Comparison of ENCODE assay signal across 8 cellular contexts in genomic region chr1:21175670-21176581, GRCh38. TPM values are rescaled to one million over a fixed set of nuclear protein-coding genes. Genes with fewer than 3 reads are reported as not detected.
A peak's percentile ranks its signal among the peaks of the same experiment; 100 is the strongest.
DNase-seq lines count a peak whose midpoint lies in the region; ATAC-seq, FAIRE-seq and TF ChIP-seq lines count a peak whose summit lies in the region.

No MANE protein-coding gene starts in this region.

- peak overlapping the region; percentile 64 to 91 (median 76) for H3K27ac ChIP-seq in body of pancreas
- peak overlapping the region; percentile 78 to 79 for H3K27ac ChIP-seq in kidney (ENCODE audit: low read depth in 2 of 2, low read length in 2 of 2)

- peak overlapping the region; percentile 87 for H3K27ac Mint-ChIP-seq in T-helper 2 cell treated with Interferon-gamma antibody and Interleukin-4, amounts not matched to agents 5 μg/mL and 100 μg/mL, for 36 hours

- no peaks in the 10 kb centered on the region for H3K36me3 ChIP-seq in body of pancreas (replicated peaks in 1 of 2; ENCODE audit: insufficient read depth in 1 of 2, low read depth in 2 of 2)
- no peaks in the 10 kb centered on the region for H3K36me3 ChIP-seq in kidney (ENCODE audit: control insufficient read depth in 1 of 2, insufficient read depth in 2 of 2, low read length in 2 of 2)

- H3K9ac ChIP-seq in kidney (ENCODE audit: low read length in 2 of 2): peak overlapping the region; percentile 88 to 89

- H3K27me3 Mint-ChIP-seq in T-helper 2 cell treated with Interferon-gamma antibody and Interleukin-4, amounts not matched to agents 5 μg/mL and 100 μg/mL, for 36 hours (ENCODE audit: low read depth): peaks cover 3% of the 10 kb centered on the region

- peak overlapping the region; percentile 85 for H3K4me3 Mint-ChIP-seq in T-helper 2 cell treated with Interferon-gamma antibody and Interleukin-4, amounts not matched to agents 5 μg/mL and 100 μg/mL, for 36 hours

- H3K4me1 Mint-ChIP-seq in T-helper 2 cell treated with Interferon-gamma antibody and Interleukin-4, amounts not matched to agents 5 μg/mL and 100 μg/mL, for 36 hours (ENCODE audit: low read depth): peaks cover 35% of the 10 kb centered on the region

- intact Hi-C loops in body of pancreas (cut with DNase I): no loop called here
- intact Hi-C loops in kidney (cut with DNase I): no loop called here

- TF ChIP-seq CTCF in body of pancreas (IDR thresholded peaks at IDR 0.05) (peak in 2 of 7 experiments; percentile 6 to 12), kidney (IDR thresholded peaks at IDR 0.05; ENCODE audit: borderline replicate concordance, extremely low read depth, insufficient read depth) (no peak)

- no peaks in the 10 kb centered on the region for H3K27me3 ChIP-seq in body of pancreas

- ATAC-seq in GM18907 (IDR thresholded peaks at IDR 0.05; ENCODE audit: unreplicated experiment) (peak; percentile 19), HG03460 (IDR thresholded peaks at IDR 0.05; ENCODE audit: unreplicated experiment) (peak; percentile 19), body of pancreas (peak; percentile 29)

- H3K9me3 Mint-ChIP-seq in T-helper 2 cell treated with Interferon-gamma antibody and Interleukin-4, amounts not matched to agents 5 μg/mL and 100 μg/mL, for 36 hours: no peaks in the 10 kb centered on the region

- no peak for FAIRE-seq in kidney (lab: Jason Lieb, UNC)

- H3K9me3 ChIP-seq in body of pancreas: no peaks in the 10 kb centered on the region
- H3K9me3 ChIP-seq in kidney (ENCODE audit: control insufficient read depth in 1 of 2, low read length in 2 of 2): no peaks in the 10 kb centered on the region

- H3K4me3 ChIP-seq in body of pancreas (peak overlapping the region; percentile 57 to 88), kidney (ENCODE audit: low read length in 2 of 2) (peak overlapping the region; percentile 78 to 86)

- peak; percentile 33 for DNase-seq in 8988T
- peak; percentile 27 for DNase-seq in T-helper 2 cell treated with Interferon-gamma antibody and Interleukin-4, amounts not matched to agents 5 μg/mL and 100 μg/mL, for 36 hours (ENCODE audit: low spot score)
- peak; percentile 41 to 51 (median 45) for DNase-seq in body of pancreas
- DNase-seq in kidney: peak; percentile 86
- peak; percentile 51 for DNase-seq in stimulated activated CD4-positive, alpha-beta T cell treated with anti-CD3 and anti-CD28 coated beads, Interleukin-15, amount 100 ng/mL, for 24 hours
- no peak for DNase-seq in SKM-1 (lab: John Stamatoyannopoulos, UW; ENCODE audit: unreplicated experiment)

- WGBS in body of pancreas, 2 donors: 0 to 1% methylated on average over 17 to 37 of the region's 69 CpGs

- TF ChIP-seq POLR2A in body of pancreas (IDR thresholded peaks at IDR 0.05): no peak

- peaks cover 17% of the 10 kb centered on the region for H3K36me3 Mint-ChIP-seq in T-helper 2 cell treated with Interferon-gamma antibody and Interleukin-4, amounts not matched to agents 5 μg/mL and 100 μg/mL, for 36 hours (ENCODE audit: low read depth)

- H3K4me1 ChIP-seq in body of pancreas: peaks cover 28% of the 10 kb centered on the region
- H3K4me1 ChIP-seq in kidney (ENCODE audit: control insufficient read depth in 1 of 2, insufficient read depth in 1 of 2, low read depth in 1 of 2, low read length in 2 of 2): peaks cover 5 to 14% of the 10 kb centered on the region in 2 donors

RNA-seq across cellular contexts. Expression of gene EIF4G3, which starts 0.8 kb away (rescaled TPM):
- 10 to 100 TPM; 20.8 to 48.8 TPM for total RNA-seq in body of pancreas
- 61.6 TPM for total RNA-seq in kidney
- polyA plus RNA-seq in kidney (ENCODE audit: insufficient read depth, low read depth, low replicate concordance): 14.8 TPM
